8 cellular contexts compared by ENCODE assay signal in genomic region chr22:19892249-19892879, GRCh38. TPM values are rescaled to one million over a fixed set of nuclear protein-coding genes. Genes with fewer than 3 reads are reported as not detected.
DNase-seq lines count a peak whose midpoint lies in the region; ATAC-seq and TF ChIP-seq lines count a peak whose summit lies in the region.

No MANE protein-coding gene starts in this region.

- H4K20me1 ChIP-seq in KMS-11 (ENCODE audit: insufficient read depth) (no peaks in the 10 kb centered on the region), hepatocyte (ENCODE audit: insufficient read depth, poor library complexity, severe bottlenecking) (no peaks in the 10 kb centered on the region)

- H3K9me2 ChIP-seq in hepatocyte (replicated peaks; ENCODE audit: insufficient read depth) = no peaks in the 10 kb centered on the region

- no peaks in the 10 kb centered on the region for H3K79me2 ChIP-seq in KMS-11 (ENCODE audit: insufficient read depth, low read depth)
- H3K79me2 ChIP-seq in hepatocyte = no peaks in the 10 kb centered on the region

- peak overlapping the region; percentile 77 for H2AFZ ChIP-seq in KMS-11 (ENCODE audit: low read depth)
- H2AFZ ChIP-seq in hepatocyte = no peak overlapping the region

- TF ChIP-seq CTCF in KMS-11 (conservative IDR thresholded peaks at IDR 0.05; ENCODE audit: low read depth, low read length) (no peak), hepatocyte (IDR thresholded peaks at IDR 0.05; ENCODE audit: poor library complexity) (no peak)

- ATAC-seq in GM19023 (IDR thresholded peaks at IDR 0.05; ENCODE audit: unreplicated experiment) (no peak), GM18907 (IDR thresholded peaks at IDR 0.05; ENCODE audit: unreplicated experiment) (no peak), GM19324 (IDR thresholded peaks at IDR 0.05; ENCODE audit: low FRiP score, unreplicated experiment) (no peak)

- H3K9ac ChIP-seq in KMS-11 = peak overlapping the region; percentile 82

- H3K4me2 ChIP-seq in KMS-11 (peak overlapping the region; percentile 98), hepatocyte (peak overlapping the region; percentile 68)

- H3K27ac ChIP-seq in KMS-11 (peak overlapping the region; percentile 97), hepatocyte (peak overlapping the region; percentile 45)

- H3K27me3 ChIP-seq in KMS-11 (ENCODE audit: insufficient read depth, low read depth) (no peaks in the 10 kb centered on the region), hepatocyte (no peaks in the 10 kb centered on the region)

- H3K4me1 ChIP-seq in KMS-11 (ENCODE audit: low read depth, poor library complexity, severe bottlenecking) = peaks cover 47% of the 10 kb centered on the region
- H3K4me1 ChIP-seq in hepatocyte (ENCODE audit: insufficient read depth) = peaks cover 21% of the 10 kb centered on the region

- DNase-seq in A172 (ENCODE audit: low spot score) (peak; percentile 45), hepatocyte (ENCODE audit: low spot score) (peak; percentile 43)
- DNase-seq in activated CD8-positive, alpha-beta memory T cell treated with anti-CD3 and anti-CD28 coated beads for 24 hours = peak; percentile 86
- peak; percentile 30 to 62 (median 31) for DNase-seq in stimulated activated CD4-positive, alpha-beta T cell treated with anti-CD3 and anti-CD28 coated beads, TNF-alpha, amount 100 ng/mL, for 24 hours (ENCODE audit: low read depth in 3 of 3)

- 28% methylated on average over 24 of the region's 24 CpGs for WGBS in hepatocyte (ENCODE audit: low lambda C conversion rate, missing lambda C conversion rate)

- H3K36me3 ChIP-seq in KMS-11 (ENCODE audit: insufficient read depth) (no peaks in the 10 kb centered on the region), hepatocyte (replicated peaks; ENCODE audit: insufficient read depth, low read depth) (no peaks in the 10 kb centered on the region)

- no peak overlapping the region for H3K4me3 ChIP-seq in KMS-11 (IDR thresholded peaks at IDR 0.05; ENCODE audit: insufficient read depth, low read depth, low read length)
- H3K4me3 ChIP-seq in hepatocyte = no peak overlapping the region

- H3K9me3 ChIP-seq in hepatocyte (ENCODE audit: low read depth) = no peaks in the 10 kb centered on the region

RNA-seq across cellular contexts. Expression of gene GNB1L, which starts 37.7 kb away (rescaled TPM):
- 8.9 and 9.6 TPM in 2 replicates for total RNA-seq in A172 (2014; rRNA removed; shearing (Covaris generic))
- total RNA-seq in hepatocyte = 2.6 and 4.1 TPM in 2 replicates
- polyA plus RNA-seq in hepatocyte = 8.5 TPM in 2 replicates

RNA-seq across cellular contexts. Expression of gene RTL10, which starts 37.7 kb away (rescaled TPM):
- 8.5 and 11.7 TPM in 2 replicates for total RNA-seq in A172 (2014; rRNA removed; shearing (Covaris generic))
- 12.3 and 15.9 TPM in 2 replicates for total RNA-seq in hepatocyte
- 12.9 and 13.0 TPM in 2 replicates for polyA plus RNA-seq in hepatocyte

RNA-seq across cellular contexts. Expression of gene COMT, which starts 49.2 kb away (rescaled TPM):
- total RNA-seq in A172 (2014; rRNA removed; shearing (Covaris generic)) = 91.9 and 130 TPM in 2 replicates
- total RNA-seq in hepatocyte = 74.5 and 78.2 TPM in 2 replicates
- polyA plus RNA-seq in hepatocyte = 129 and 153 TPM in 2 replicates

RNA-seq across cellular contexts. Expression of gene TXNRD2, which starts 49.3 kb away (rescaled TPM):
- 112 and 114 TPM in 2 replicates for total RNA-seq in A172 (2014; rRNA removed; shearing (Covaris generic))
- total RNA-seq in hepatocyte = 0.60 TPM in 1 of 2 replicates, not detected in the other
- 1.6 and 2.1 TPM in 2 replicates for polyA plus RNA-seq in hepatocyte

Comparison
In these comparisons a context has a peak if more than half of its experiments do, and no peak if none do; other contexts are left out.
1. DNase-seq: peak in every context shown above with its lines; median percentile 86 in activated CD8-positive, alpha-beta memory T cell treated with anti-CD3 and anti-CD28 coated beads for 24 hours; 45 in A172; 43 in hepatocyte; 31 in stimulated activated CD4-positive, alpha-beta T cell treated with anti-CD3 and anti-CD28 coated beads, TNF-alpha, amount 100 ng/mL, for 24 hours.